ENCODE assay signal across 17 cellular contexts in the genomic region with DNA sequence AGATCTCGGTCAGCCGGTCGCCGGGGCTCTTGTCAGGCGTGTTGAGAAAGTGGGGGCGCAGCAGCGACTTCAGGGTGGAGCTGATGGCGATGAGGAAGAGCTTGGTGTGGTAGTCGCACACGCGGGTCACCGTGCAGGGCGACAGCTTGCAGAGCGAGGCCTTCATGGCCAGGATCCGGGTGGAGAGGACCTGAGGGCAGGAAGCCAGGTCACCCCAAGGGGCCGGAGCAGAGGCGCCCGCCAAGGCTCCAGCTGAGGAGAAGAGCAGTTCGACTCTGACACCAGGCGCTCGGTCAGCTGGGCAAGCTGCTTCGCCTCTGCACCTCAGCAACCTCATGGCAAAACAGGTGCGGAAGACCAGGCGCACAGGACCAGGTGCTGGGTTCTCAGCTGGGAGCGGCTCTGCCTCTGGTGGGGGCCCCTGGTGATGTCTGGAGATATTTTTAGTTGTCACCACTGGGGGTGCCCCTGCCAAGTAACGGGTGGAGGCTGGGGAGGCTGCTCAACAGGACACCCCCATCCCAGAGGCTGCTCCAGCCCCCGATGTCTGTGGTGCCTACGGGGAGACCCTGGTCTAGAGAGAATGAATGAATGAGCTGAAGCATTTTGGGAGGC. TPM values are rescaled to one million over a fixed set of nuclear protein-coding genes. Genes with fewer than 3 reads are reported as not detected.
DNase-seq lines count a peak whose midpoint lies in the region; ATAC-seq and TF ChIP-seq lines count a peak whose summit lies in the region.
"Had no signal": no experiment of that assay in that cellular context is flagged by ENCODE, and none has a peak within 500 bp of the region (broad histone marks: within the 10 kb centered on the region; RNA-seq: fewer than 3 reads in every experiment).

No MANE protein-coding gene starts in this region.

- H2BK15ac ChIP-seq in neuronal stem cell (ENCODE audit: low read length), result no peak overlapping the region

- peak overlapping the region; percentile 66 for H2BK5ac ChIP-seq in neuronal stem cell (ENCODE audit: low read length)

- peaks cover 12% of the 10 kb centered on the region for H3K79me1 ChIP-seq in neuronal stem cell (ENCODE audit: low read depth, low read length)

- H2AFZ ChIP-seq in neuronal stem cell (ENCODE audit: low read length), result no peak overlapping the region
- H2AFZ ChIP-seq: GM23338 had no signal

- H3K27me3 Mint-ChIP-seq in activated naive CD4-positive, alpha-beta T cell treated with anti-CD3 and anti-CD28 coated beads, Interleukin-2, amount 10 ng/mL, durations not matched to agents 7 days and 5 days, result no peaks in the 10 kb centered on the region
- H3K27me3 Mint-ChIP-seq in brain, result no peaks in the 10 kb centered on the region

- no peak for DNase-seq in activated naive CD4-positive, alpha-beta T cell treated with anti-CD3 and anti-CD28 coated beads, Interleukin-2, amount 10 ng/mL, durations not matched to agents 7 days and 5 days
- no peak for DNase-seq in activated naive CD4-positive, alpha-beta T cell treated with anti-CD3 and anti-CD28 coated beads, Interleukin-2, amount 50 U/mL, for 72 hours (ENCODE audit: low spot score in 2 of 2)
- no peak for DNase-seq in neuronal stem cell (ENCODE audit: low spot score)
- DNase-seq in OCI-M2 (lab: John Stamatoyannopoulos, UW; ENCODE audit: unreplicated experiment), result no peak
- DNase-seq in EL, result no peak
- DNase-seq: BE2C; Caco-2; CD4-positive, CD25-positive, alpha-beta regulatory T cell; GDM1; NCI-H1417 treated with DMSO at 0.1 percent for 48 hours; NCI-H1930; NCI-H526 had no signal

- no CpG with 5 or more reads among the region's 28 CpGs for WGBS in neuronal stem cell (ENCODE audit: extremely low coverage in 2 of 2, insufficient read length in 2 of 2, insufficient replicate concordance in 1 of 2), 2 donors

- H2BK12ac ChIP-seq in neuronal stem cell (ENCODE audit: low read length), result no peak overlapping the region

- no peak for TF ChIP-seq CTCF in brain (conservative IDR thresholded peaks at IDR 0.05)

- H3K18ac ChIP-seq in neuronal stem cell (ENCODE audit: low read length), result no peak overlapping the region

- no peak overlapping the region for H3K4me2 ChIP-seq in neuronal stem cell (ENCODE audit: insufficient read depth, low read length, poor library complexity, severe bottlenecking)
- H3K4me2 ChIP-seq: GM23338 had no signal

- no peak overlapping the region for H4K91ac ChIP-seq in neuronal stem cell (ENCODE audit: low read depth, low read length, poor library complexity)

- ATAC-seq in activated naive CD4-positive, alpha-beta T cell treated with anti-CD3 and anti-CD28 coated beads, Interleukin-2, amount 50 U/mL, for 72 hours, result no peak
- no peak for ATAC-seq in HG02798 (IDR thresholded peaks at IDR 0.05; ENCODE audit: poor library complexity, unreplicated experiment)
- ATAC-seq: GM23338 had no signal

- no peaks in the 10 kb centered on the region for H3K27me3 ChIP-seq in neuronal stem cell (ENCODE audit: control insufficient read depth in 3 of 3, insufficient read depth in 3 of 3, low read depth in 1 of 3, low read length in 3 of 3)
- H3K27me3 ChIP-seq: BE2C, SJCRH30 had no signal

- no peak overlapping the region for H3K4me3 ChIP-seq in neuronal stem cell (ENCODE audit: low read length in 2 of 2)
- H3K4me3 ChIP-seq: GM23338, SJCRH30 had no signal

- no peak overlapping the region for H3K9ac ChIP-seq in neuronal stem cell (ENCODE audit: low read depth, low read length, poor library complexity)

- peaks cover 10% of the 10 kb centered on the region for H3K36me3 Mint-ChIP-seq in activated naive CD4-positive, alpha-beta T cell treated with anti-CD3 and anti-CD28 coated beads, Interleukin-2, amount 10 ng/mL, durations not matched to agents 7 days and 5 days
- H3K36me3 Mint-ChIP-seq in activated naive CD4-positive, alpha-beta T cell treated with anti-CD3 and anti-CD28 coated beads, Interleukin-2, amount 50 U/mL, for 72 hours, result no peaks in the 10 kb centered on the region
- H3K36me3 Mint-ChIP-seq in brain, result peaks cover 30% of the 10 kb centered on the region

- H2BK120ac ChIP-seq in neuronal stem cell (ENCODE audit: low read depth, low read length), result no peak overlapping the region

- no peak overlapping the region for H3K4ac ChIP-seq in neuronal stem cell (ENCODE audit: low read length)

- H2AK5ac ChIP-seq in neuronal stem cell (ENCODE audit: low read depth, low read length), result no peak overlapping the region

- no peak overlapping the region for H3K23ac ChIP-seq in neuronal stem cell (ENCODE audit: low read depth, low read length, poor library complexity)

- peaks cover 20% of the 10 kb centered on the region for H3K4me1 Mint-ChIP-seq in activated naive CD4-positive, alpha-beta T cell treated with anti-CD3 and anti-CD28 coated beads, Interleukin-2, amount 10 ng/mL, durations not matched to agents 7 days and 5 days
- peaks cover 4% of the 10 kb centered on the region for H3K4me1 Mint-ChIP-seq in brain
- H3K4me1 Mint-ChIP-seq: GM23338 had no signal

- H3K9me3 ChIP-seq in neuronal stem cell (replicated peaks in 1 of 2; ENCODE audit: control insufficient read depth in 2 of 2, insufficient read depth in 1 of 2, low read depth in 1 of 2, low read length in 2 of 2), result no peaks in the 10 kb centered on the region
- H3K9me3 ChIP-seq: BE2C, Caco-2, SJCRH30 had no signal

- no peak overlapping the region for H3K4me3 Mint-ChIP-seq in activated naive CD4-positive, alpha-beta T cell treated with anti-CD3 and anti-CD28 coated beads, Interleukin-2, amount 10 ng/mL, durations not matched to agents 7 days and 5 days
- no peak overlapping the region for H3K4me3 Mint-ChIP-seq in brain
- H3K4me3 Mint-ChIP-seq: CD4-positive, CD25-positive, alpha-beta regulatory T cell; GM23338 had no signal

- H3K4me1 ChIP-seq in neuronal stem cell (ENCODE audit: control insufficient read depth in 2 of 2, insufficient read depth in 1 of 2, low read depth in 1 of 2, low read length in 2 of 2), result no peaks in the 10 kb centered on the region
- H3K4me1 ChIP-seq: Caco-2, SJCRH30 had no signal

- no peak overlapping the region for H4K8ac ChIP-seq in neuronal stem cell (ENCODE audit: low read depth, low read length)

- H3K36me3 ChIP-seq in neuronal stem cell (replicated peaks in 1 of 2; ENCODE audit: control insufficient read depth in 2 of 2, insufficient read depth in 2 of 2, low read length in 2 of 2), result peaks cover 35 to 63% of the 10 kb centered on the region in 2 donors

- H3K9me3 Mint-ChIP-seq in activated naive CD4-positive, alpha-beta T cell treated with anti-CD3 and anti-CD28 coated beads, Interleukin-2, amount 10 ng/mL, durations not matched to agents 7 days and 5 days, result no peaks in the 10 kb centered on the region
- H3K9me3 Mint-ChIP-seq in activated naive CD4-positive, alpha-beta T cell treated with anti-CD3 and anti-CD28 coated beads, Interleukin-2, amount 50 U/mL, for 72 hours, result no peaks in the 10 kb centered on the region
- no peaks in the 10 kb centered on the region for H3K9me3 Mint-ChIP-seq in brain

- CTCF ChIA-PET in activated naive CD4-positive, alpha-beta T cell treated with anti-CD3 and anti-CD28 coated beads, Interleukin-2, amount 10 ng/mL, durations not matched to agents 7 days and 5 days (lab: Charles Lee), result no interaction called here

- H3K14ac ChIP-seq in neuronal stem cell (ENCODE audit: low read length), result no peak overlapping the region

- no peak overlapping the region for H3K27ac ChIP-seq in neuronal stem cell (replicated peaks; ENCODE audit: low read length)
- H3K27ac ChIP-seq: SJCRH30 had no signal

- H3K27ac Mint-ChIP-seq in activated naive CD4-positive, alpha-beta T cell treated with anti-CD3 and anti-CD28 coated beads, Interleukin-2, amount 10 ng/mL, durations not matched to agents 7 days and 5 days, result peak overlapping the region; percentile 45
- H3K27ac Mint-ChIP-seq in activated naive CD4-positive, alpha-beta T cell treated with anti-CD3 and anti-CD28 coated beads, Interleukin-2, amount 50 U/mL, for 72 hours, result peak overlapping the region in 1 of 2 donors; percentile 79
- H3K27ac Mint-ChIP-seq in brain, result peak overlapping the region in 3 of 5 experiments; percentile 24 to 89 (median 66)
- H3K27ac Mint-ChIP-seq: GM23338 had no signal

RNA-seq across cellular contexts. Expression of gene CFD, which starts 15.9 kb away (rescaled TPM):
- 1 to 10 TPM in 1 of 2 donors, not detected in 1; 4.9 TPM for total RNA-seq in activated naive CD4-positive, alpha-beta T cell treated with anti-CD3 and anti-CD28 coated beads, Interleukin-2, amount 50 U/mL, for 72 hours
- polyA plus RNA-seq in brain (ENCODE audit: insufficient read depth, low read depth, low replicate concordance), result 3.4 TPM
- 0.18 TPM for polyA plus RNA-seq in neuronal stem cell (2013, experiment 1 of 2)
- 0.14 TPM for polyA plus RNA-seq in neuronal stem cell (2013, experiment 2 of 2)

RNA-seq across cellular contexts. Expression of gene MED16, which starts 17.6 kb away (rescaled TPM):
- 10 to 100 TPM; 42.0 to 61.8 TPM for total RNA-seq in activated naive CD4-positive, alpha-beta T cell treated with anti-CD3 and anti-CD28 coated beads, Interleukin-2, amount 50 U/mL, for 72 hours
- 95.1 TPM for polyA plus RNA-seq in brain (ENCODE audit: insufficient read depth, low read depth, low replicate concordance)
- 33.3 TPM for polyA plus RNA-seq in neuronal stem cell (2013, experiment 1 of 2)
- polyA plus RNA-seq in neuronal stem cell (2013, experiment 2 of 2), result 32.9 TPM

RNA-seq across cellular contexts. Expression of gene RNU6-9, which starts 17.9 kb away (rescaled TPM):
- total RNA-seq in activated naive CD4-positive, alpha-beta T cell treated with anti-CD3 and anti-CD28 coated beads, Interleukin-2, amount 50 U/mL, for 72 hours, result not detected
- not detected for polyA plus RNA-seq in brain (ENCODE audit: insufficient read depth, low read depth, low replicate concordance)
- not detected for polyA plus RNA-seq in neuronal stem cell (2013, experiment 1 of 2)
- not detected for polyA plus RNA-seq in neuronal stem cell (2013, experiment 2 of 2)
- total RNA-seq: Caco-2; CD4-positive, CD25-positive, alpha-beta regulatory T cell; GM23338; M059J; SJCRH30 had no signal
- polyA plus RNA-seq: CD4-positive, CD25-positive, alpha-beta regulatory T cell; GM23338 had no signal

RNA-seq across cellular contexts. Expression of gene ELANE, which starts 23.3 kb away (rescaled TPM):
- total RNA-seq in activated naive CD4-positive, alpha-beta T cell treated with anti-CD3 and anti-CD28 coated beads, Interleukin-2, amount 50 U/mL, for 72 hours, result not detected
- polyA plus RNA-seq in brain (ENCODE audit: insufficient read depth, low read depth, low replicate concordance), result not detected
- not detected for polyA plus RNA-seq in neuronal stem cell (2013, experiment 1 of 2)
- not detected for polyA plus RNA-seq in neuronal stem cell (2013, experiment 2 of 2)
- total RNA-seq: Caco-2; CD4-positive, CD25-positive, alpha-beta regulatory T cell; GM23338; M059J; SJCRH30 had no signal
- polyA plus RNA-seq: CD4-positive, CD25-positive, alpha-beta regulatory T cell; GM23338 had no signal

RNA-seq across cellular contexts. Expression of gene PRTN3, which starts 34.6 kb away (rescaled TPM):
- total RNA-seq in activated naive CD4-positive, alpha-beta T cell treated with anti-CD3 and anti-CD28 coated beads, Interleukin-2, amount 50 U/mL, for 72 hours, result not detected
- polyA plus RNA-seq in brain (ENCODE audit: insufficient read depth, low read depth, low replicate concordance), result 0.34 TPM
- 1.9 TPM for polyA plus RNA-seq in neuronal stem cell (2013, experiment 1 of 2)
- 1.9 TPM for polyA plus RNA-seq in neuronal stem cell (2013, experiment 2 of 2)
- total RNA-seq: CD4-positive, CD25-positive, alpha-beta regulatory T cell; M059J; SJCRH30 had no signal
- polyA plus RNA-seq: CD4-positive, CD25-positive, alpha-beta regulatory T cell had no signal
